In genomic region chr3:183584246-183584913, GRCh38 we compare ENCODE assay signal across 2 cellular contexts.
TF ChIP-seq lines count a peak whose summit lies in the region.

No MANE protein-coding gene starts in this region.

TF ChIP-seq in IMR-90, 13 proteins besides CTCF, POLR2A, EP300 and RAD21:
- TF ChIP-seq CHD1 (IDR thresholded peaks at IDR 0.05; ENCODE audit: low read depth, low read length) = no peak
- no peak for TF ChIP-seq NFE2L2 (IDR thresholded peaks at IDR 0.05; ENCODE audit: low read depth, low read length)
- no peak for TF ChIP-seq CEBPB (IDR thresholded peaks at IDR 0.05; ENCODE audit: low read depth, low read length)
- no peak for TF ChIP-seq MAZ (IDR thresholded peaks at IDR 0.05; ENCODE audit: borderline replicate concordance, low read depth, low read length)

TF ChIP-seq in HepG2, 621 proteins besides CTCF, POLR2A, EP300 and RAD21:
- peak; percentile 1; the same call in 1 of the 2 replicates for TF ChIP-seq ZSCAN22 (CRISPR knock-in tag; IDR thresholded peaks at IDR 0.05)
- no peak for TF ChIP-seq ZNF10 (CRISPR knock-in tag; IDR thresholded peaks at IDR 0.05; ENCODE audit: borderline replicate concordance, low read depth)
- TF ChIP-seq ZNF501 (CRISPR knock-in tag; IDR thresholded peaks at IDR 0.05) = peak; percentile 44; the same call in 1 of the 2 replicates
